Comparison of ENCODE assay signal across 1 cellular context in the genomic region with DNA sequence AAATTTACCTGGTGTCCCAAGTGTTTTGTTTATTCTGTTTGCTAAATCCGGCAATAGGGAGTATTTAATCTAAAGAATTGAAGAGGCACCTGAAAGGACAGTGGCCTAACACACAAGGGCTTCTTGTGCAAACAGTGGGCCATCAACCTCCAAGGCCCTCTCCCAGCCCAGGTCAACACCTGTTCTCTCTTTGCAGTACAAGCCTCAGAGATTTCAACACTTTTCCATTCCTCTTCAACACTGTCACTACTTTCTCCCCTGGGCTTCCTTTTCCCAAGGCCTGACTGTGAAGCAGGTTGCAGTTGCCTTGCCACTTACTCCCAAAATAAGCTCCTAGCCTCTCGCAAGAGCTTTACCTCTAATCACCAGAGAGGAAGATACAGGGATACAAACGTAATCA.
TF ChIP-seq lines count a peak whose summit lies in the region.

No MANE protein-coding gene starts in this region.

TF ChIP-seq in K562, 482 proteins besides CTCF, POLR2A, EP300 and RAD21:
- no peak for TF ChIP-seq RNF2 (IDR thresholded peaks at IDR 0.05)
- no peak for TF ChIP-seq ZFP36 (IDR thresholded peaks at IDR 0.05; ENCODE audit: low read depth, low read length, partially characterized antibody)
- TF ChIP-seq FOXA1 (IDR thresholded peaks at IDR 0.05; ENCODE audit: borderline replicate concordance) = no peak
- no peak for TF ChIP-seq ZNF445 (CRISPR knock-in tag; IDR thresholded peaks at IDR 0.05; ENCODE audit: low read depth)
- TF ChIP-seq ZNF57 (CRISPR knock-in tag; IDR thresholded peaks at IDR 0.05) = no peak
- no peak for TF ChIP-seq THRAP3 (IDR thresholded peaks at IDR 0.05; ENCODE audit: borderline replicate concordance)
